ENCODE assay signal across 21 cellular contexts in genomic region chr2:227855440-227855839, GRCh38. TPM values are rescaled to one million over a fixed set of nuclear protein-coding genes. Genes with fewer than 3 reads are reported as not detected.
DNase-seq lines count a peak whose midpoint lies in the region; ATAC-seq, FAIRE-seq and TF ChIP-seq lines count a peak whose summit lies in the region.
"Had no signal": no experiment of that assay in that cellular context is flagged by ENCODE, and none has a peak within 500 bp of the region (broad histone marks: within the 10 kb centered on the region; RNA-seq: fewer than 3 reads in every experiment).

No MANE protein-coding gene starts in this region.

- POLR2A ChIA-PET in Caco-2 (lab: Charles Lee): no interaction called here
- POLR2A ChIA-PET in endothelial cell of umbilical vein (lab: Charles Lee): no interaction called here

- in situ Hi-C loops in SK-MEL-5 (cut with HindIII; ENCODE audit: low pct_unique_long_range_greater_than_20kb, low sequenced_read_pairs): no loop called here

- no peak for TF ChIP-seq CTCF in Caco-2 (IDR thresholded peaks at IDR 0.05; ENCODE audit: insufficient read depth in 1 of 2, low read depth in 1 of 2, low read length in 1 of 2, severe bottlenecking in 1 of 2, unreplicated experiment in 1 of 2)
- TF ChIP-seq CTCF in endothelial cell of umbilical vein (IDR thresholded peaks at IDR 0.05; ENCODE audit: extremely low read depth in 1 of 2, insufficient read depth in 1 of 2, low read depth in 1 of 2, low read length in 2 of 2): no peak

- no peaks in the 10 kb centered on the region for H3K4me1 Mint-ChIP-seq in Caco-2 (ENCODE audit: low read depth, unreplicated experiment)

- no peaks in the 10 kb centered on the region for H3K36me3 Mint-ChIP-seq in Caco-2 (ENCODE audit: insufficient read depth, unreplicated experiment)
- H3K36me3 Mint-ChIP-seq: CD4-positive, alpha-beta memory T cell had no signal

- peak overlapping the region; percentile 31 for H2AFZ ChIP-seq in endothelial cell of umbilical vein (ENCODE audit: low read depth, low read length)

- H3K27me3 ChIP-seq in Caco-2 (replicated peaks; ENCODE audit: control insufficient read depth, insufficient read depth, low read length) (no peaks in the 10 kb centered on the region), endothelial cell of umbilical vein (ENCODE audit: control insufficient read depth in 2 of 2, insufficient read depth in 2 of 2, low read length in 2 of 2) (no peaks in the 10 kb centered on the region)

- H3K36me3 ChIP-seq in Caco-2 (ENCODE audit: control insufficient read depth, insufficient read depth, low read length) (no peaks in the 10 kb centered on the region), endothelial cell of umbilical vein (ENCODE audit: control insufficient read depth in 2 of 2, extremely low read depth in 1 of 2, insufficient read depth in 2 of 2, low read length in 2 of 2) (no peaks in the 10 kb centered on the region)
- H3K36me3 ChIP-seq: BE2C, HAP-1 had no signal

- dilution Hi-C loops in endothelial cell of umbilical vein (cut with MboI; ENCODE audit: extremely low pct_ligation_motif_present, low sequenced_read_pairs): no loop called here

- ATAC-seq in GM18517 (IDR thresholded peaks at IDR 0.05; ENCODE audit: unreplicated experiment) (no peak), HG02870 (IDR thresholded peaks at IDR 0.05; ENCODE audit: unreplicated experiment) (no peak)

- H3K9me3 Mint-ChIP-seq in Caco-2 (ENCODE audit: unreplicated experiment): no peaks in the 10 kb centered on the region
- H3K9me3 Mint-ChIP-seq: CD4-positive, alpha-beta memory T cell; HFFc6 had no signal

- intact Hi-C loops in Caco-2 (cut with micrococcal nuclease; ENCODE audit: unreplicated experiment) (no loop called here), endothelial cell of umbilical vein (cut with micrococcal nuclease) (loop anchor here (2.0 kb wide), 1 partner anchor 37 kb away; no protein-coding TSS in a partner anchor)

- no peak overlapping the region for H3K27ac ChIP-seq in endothelial cell of umbilical vein (ENCODE audit: insufficient read depth, low read depth, low read length)
- H3K27ac ChIP-seq: C4-2B, HL-60 had no signal

- TF ChIP-seq POLR2A in endothelial cell of umbilical vein (IDR thresholded peaks at IDR 0.05; ENCODE audit: low read depth, low read length): no peak

- H3K27ac Mint-ChIP-seq in Caco-2 (ENCODE audit: unreplicated experiment): peak overlapping the region; percentile 43
- H3K27ac Mint-ChIP-seq: HFFc6 had no signal

- H3K9me3 ChIP-seq in Caco-2 (no peaks in the 10 kb centered on the region), endothelial cell of umbilical vein (replicated peaks; ENCODE audit: control insufficient read depth, insufficient read depth, low read length) (no peaks in the 10 kb centered on the region)
- H3K9me3 ChIP-seq: BE2C, HAP-1 had no signal

- no peak overlapping the region for H3K9ac ChIP-seq in endothelial cell of umbilical vein (replicated peaks; ENCODE audit: extremely low read depth, insufficient read depth, low read length)

- CTCF ChIA-PET in Caco-2 (lab: Charles Lee): no interaction called here
- CTCF ChIA-PET in endothelial cell of umbilical vein (lab: Charles Lee): interaction anchor here (1.3 to 2.0 kb wide), 2 partner anchors 37 to 82 kb away, joined by 5 to 6 read pairs; no protein-coding TSS in a partner anchor

- no peak overlapping the region for H3K4me3 ChIP-seq in Caco-2 (ENCODE audit: low read depth, low read length)
- H3K4me3 ChIP-seq in endothelial cell of umbilical vein (replicated peaks in 1 of 3; ENCODE audit: insufficient read depth in 1 of 3, low read depth in 1 of 3, low read length in 3 of 3): no peak overlapping the region
- H3K4me3 ChIP-seq: HAP-1 had no signal

- DNase-seq in Caco-2 (no peak), SK-MEL-5 (ENCODE audit: low read depth, low spot score) (peak; percentile 39), endothelial cell of umbilical vein (ENCODE audit: low read depth, low spot score) (peak; percentile 48), pons (ENCODE audit: low spot score) (peak; percentile 67), NCI-H2196 treated with DMSO at 0.1 percent for 48 hours (lab: John Stamatoyannopoulos, UW; ENCODE audit: unreplicated experiment) (no peak)
- DNase-seq: BE2C; CD4-positive, alpha-beta memory T cell; COR-L47; DMS53; GF-D8; HFFc6; IMR-90; KBM-7 had no signal

- H3K79me2 ChIP-seq in endothelial cell of umbilical vein (ENCODE audit: control insufficient read depth, insufficient read depth, low read length): no peaks in the 10 kb centered on the region

- no peaks in the 10 kb centered on the region for H3K9me1 ChIP-seq in endothelial cell of umbilical vein (replicated peaks; ENCODE audit: control insufficient read depth, extremely low read depth, insufficient read depth, low read length)

- H3K4me1 ChIP-seq in Caco-2 (no peaks in the 10 kb centered on the region), endothelial cell of umbilical vein (ENCODE audit: control insufficient read depth, extremely low read depth, insufficient read depth, low read length) (peaks cover 10% of the 10 kb centered on the region)
- H3K4me1 ChIP-seq: BE2C, HAP-1 had no signal

- peak; percentile 12 for FAIRE-seq in endothelial cell of umbilical vein (lab: Jason Lieb, UNC)
- FAIRE-seq: A204.1, H1 had no signal

- no peaks in the 10 kb centered on the region for H3K27me3 Mint-ChIP-seq in Caco-2 (ENCODE audit: insufficient read depth, unreplicated experiment)
- H3K27me3 Mint-ChIP-seq: CD4-positive, alpha-beta memory T cell had no signal

- no peaks in the 10 kb centered on the region for H4K20me1 ChIP-seq in endothelial cell of umbilical vein (replicated peaks; ENCODE audit: control insufficient read depth, extremely low read depth, insufficient read depth, low read length)

- H3K4me3 Mint-ChIP-seq in Caco-2 (ENCODE audit: unreplicated experiment): no peak overlapping the region
- H3K4me3 Mint-ChIP-seq: CD4-positive, alpha-beta memory T cell; HFFc6 had no signal

- BruUV-seq in Caco-2 (replicated peaks; lab: Mats Ljungman, UMichigan) (no TSS peak), endothelial cell of umbilical vein (replicated peaks; lab: Mats Ljungman, UMichigan) (no TSS peak)

- no peak overlapping the region for H3K4me2 ChIP-seq in endothelial cell of umbilical vein (ENCODE audit: insufficient read depth, low read length)

TF ChIP-seq in endothelial cell of umbilical vein, 7 proteins besides CTCF, POLR2A, EP300 and RAD21:
- TF ChIP-seq, protein P1, sequence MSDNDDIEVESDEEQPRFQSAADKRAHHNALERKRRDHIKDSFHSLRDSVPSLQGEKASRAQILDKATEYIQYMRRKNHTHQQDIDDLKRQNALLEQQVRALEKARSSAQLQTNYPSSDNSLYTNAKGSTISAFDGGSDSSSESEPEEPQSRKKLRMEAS (IDR thresholded peaks at IDR 0.05; ENCODE audit: insufficient read depth, insufficient read length): no peak
- TF ChIP-seq GATA2 (IDR thresholded peaks at IDR 0.05; ENCODE audit: insufficient read depth, insufficient read length, low read depth, low read length): no peak
- TF ChIP-seq POLR2AphosphoS5 (IDR thresholded peaks at IDR 0.05; ENCODE audit: insufficient read depth, low read depth, low read length): no peak
- TF ChIP-seq EZH2 (IDR thresholded peaks at IDR 0.05; ENCODE audit: borderline replicate concordance, low read depth, low read length, severe bottlenecking): no peak
- TF ChIP-seq MYC (IDR thresholded peaks at IDR 0.05; ENCODE audit: low read depth, low read length): no peak
- peak; percentile 48 for TF ChIP-seq FOS (IDR thresholded peaks at IDR 0.05; ENCODE audit: borderline replicate concordance, insufficient read depth, low read length)
- no peak for TF ChIP-seq JUN (IDR thresholded peaks at IDR 0.05; ENCODE audit: borderline replicate concordance, insufficient read depth, insufficient read length, low read depth)

RNA-seq across cellular contexts. Expression of gene DAW1, which starts 16.0 kb away (rescaled TPM):
- total RNA-seq in Caco-2 (2022) (5.4 and 6.6 TPM in 2 replicates), endothelial cell of umbilical vein (2.0 and 3.2 TPM in 2 replicates)
- 0.08 TPM in 1 of 2 replicates, not detected in the other for total RNA-seq in SK-MEL-5 (2014; rRNA removed; shearing (Covaris generic))
- 0.23 and 1.7 TPM in 2 replicates for polyA plus RNA-seq in SK-MEL-5 (2015; cell fraction: cytosol; rRNA removed)
- not detected in 2 replicates for polyA plus RNA-seq in SK-MEL-5 (2015; cell fraction: nucleus; rRNA removed)
- 0.75 and 1.2 TPM in 2 replicates for polyA plus RNA-seq in endothelial cell of umbilical vein
- polyA plus RNA-seq in endothelial cell of umbilical vein (2011; cell fraction: cytosol; rRNA removed): 2.2 and 3.3 TPM in 2 replicates
- polyA plus RNA-seq in endothelial cell of umbilical vein (2011; cell fraction: nucleus; rRNA removed): 1.4 and 2.1 TPM in 2 replicates
- polyA plus RNA-seq in endothelial cell of umbilical vein (2012): 6.8 and 12.0 TPM in 2 replicates
- polyA minus RNA-seq in endothelial cell of umbilical vein: 1.4 and 3.6 TPM in 2 replicates
- polyA minus RNA-seq in endothelial cell of umbilical vein (2011; cell fraction: cytosol; rRNA and poly(A)+ RNA removed): not detected
- polyA minus RNA-seq in endothelial cell of umbilical vein (2011; cell fraction: nucleus; rRNA and poly(A)+ RNA removed): 1.1 and 1.4 TPM in 2 replicates
- total RNA-seq: CD4-positive, alpha-beta memory T cell had no signal
- polyA plus RNA-seq: CD4-positive, alpha-beta memory T cell had no signal

RNA-seq across cellular contexts. Expression of gene CCL20, which starts 41.8 kb away (rescaled TPM):
- total RNA-seq in Caco-2 (2022) (2.8 and 3.5 TPM in 2 replicates), endothelial cell of umbilical vein (0.53 TPM in 1 of 2 replicates, not detected in the other)
- 0.96 and 2.7 TPM in 2 replicates for total RNA-seq in SK-MEL-5 (2014; rRNA removed; shearing (Covaris generic))
- 2.0 and 2.6 TPM in 2 replicates for polyA plus RNA-seq in SK-MEL-5 (2015; cell fraction: cytosol; rRNA removed)
- 4.9 and 5.6 TPM in 2 replicates for polyA plus RNA-seq in SK-MEL-5 (2015; cell fraction: nucleus; rRNA removed)
- polyA plus RNA-seq in endothelial cell of umbilical vein: 0.16 and 0.32 TPM in 2 replicates
- 0.15 and 0.35 TPM in 2 replicates for polyA plus RNA-seq in endothelial cell of umbilical vein (2011; cell fraction: cytosol; rRNA removed)
- polyA plus RNA-seq in endothelial cell of umbilical vein (2011; cell fraction: nucleus; rRNA removed): 0.40 TPM in 1 of 2 replicates, not detected in the other
- 0.51 and 0.55 TPM in 2 replicates for polyA plus RNA-seq in endothelial cell of umbilical vein (2012)
- not detected in 2 replicates for polyA minus RNA-seq in endothelial cell of umbilical vein
- 3.9 TPM for polyA minus RNA-seq in endothelial cell of umbilical vein (2011; cell fraction: cytosol; rRNA and poly(A)+ RNA removed)
- polyA minus RNA-seq in endothelial cell of umbilical vein (2011; cell fraction: nucleus; rRNA and poly(A)+ RNA removed): not detected in 2 replicates
- total RNA-seq: H1, HFFc6, IMR-90 had no signal
- polyA plus RNA-seq: AG04450, H1, IMR-90 had no signal

Comparison
In these comparisons a context has a peak if more than half of its experiments do, and no peak if none do; other contexts are left out.
1. DNase-seq: peak in SK-MEL-5 (single experiment), endothelial cell of umbilical vein (single experiment) and pons (single experiment); none in Caco-2 (0 of 2) and NCI-H2196 treated with DMSO at 0.1 percent for 48 hours (single experiment).